23 cellular contexts compared by ENCODE assay signal in the genomic region with DNA sequence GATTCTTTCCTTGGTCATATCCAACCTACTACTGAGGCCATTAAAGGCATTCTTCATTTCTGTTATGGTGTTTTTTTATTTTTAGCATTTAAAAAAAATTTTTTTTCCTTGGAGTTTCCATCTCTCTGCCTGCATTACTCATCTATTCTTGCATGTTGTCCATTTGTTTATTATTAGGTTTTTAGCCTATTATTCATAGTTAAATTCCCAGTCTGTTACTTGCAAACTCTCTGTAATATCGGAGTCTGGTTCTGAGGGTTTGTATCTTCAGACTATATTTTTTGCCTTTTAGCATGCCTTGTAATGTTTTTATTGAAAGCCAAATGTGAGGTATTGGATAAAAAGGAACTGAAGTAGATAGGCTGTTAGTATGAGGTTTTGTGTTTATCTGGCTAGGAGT.
"Had no signal": no experiment of that assay in that cellular context is flagged by ENCODE, and none has a peak within 500 bp of the region (broad histone marks: within the 10 kb centered on the region; RNA-seq: fewer than 3 reads in every experiment).

No MANE protein-coding gene starts in this region.

- ATAC-seq: activated CD4-positive, alpha-beta T cell treated with anti-CD3 and anti-CD28 coated beads for 36 hours; activated CD8-positive, alpha-beta memory T cell treated with anti-CD3 and anti-CD28 coated beads, Interleukin-2, amount 10 ng/mL, durations not matched to agents 7 days and 5 days; activated naive CD4-positive, alpha-beta T cell treated with anti-CD3 and anti-CD28 coated beads, Interleukin-2, amount 50 U/mL, for 72 hours; gastrocnemius medialis; heart left ventricle; naive thymus-derived CD4-positive, alpha-beta T cell; SK-N-SH treated with all-trans-retinoic acid at 6 μM for 48 hours; upper lobe of right lung had no signal

- H3K9me3 ChIP-seq: gastrocnemius medialis, neutrophil, testis, upper lobe of right lung had no signal

- H3K27me3 ChIP-seq: gastrocnemius medialis, heart left ventricle, neutrophil, testis, upper lobe of right lung had no signal

- H3K36me3 ChIP-seq: gastrocnemius medialis, heart left ventricle, neutrophil, upper lobe of right lung, WERI-Rb-1 had no signal

- H3K27ac Mint-ChIP-seq: activated CD4-positive, alpha-beta memory T cell treated with anti-CD3 and anti-CD28 coated beads for 36 hours; activated CD4-positive, alpha-beta T cell treated with anti-CD3 and anti-CD28 coated beads for 36 hours; activated CD8-positive, alpha-beta memory T cell treated with anti-CD3 and anti-CD28 coated beads, Interleukin-2, amount 10 ng/mL, durations not matched to agents 7 days and 5 days; activated naive CD4-positive, alpha-beta T cell treated with anti-CD3 and anti-CD28 coated beads, Interleukin-2, amount 50 U/mL, for 72 hours; activated T-cell treated with anti-CD3 and anti-CD28 coated beads, Interleukin-2, amount 50 U/mL, for 24 hours; brain; dendritic cell treated with granulocyte-macrophage colony-stimulating factor and Interleukin-4, amounts not matched to agents 40 ng/mL and 50 ng/mL, for 4 days; naive thymus-derived CD4-positive, alpha-beta T cell; stimulated activated naive CD8-positive, alpha-beta T cell treated with anti-CD3 and anti-CD28 coated beads, Interleukin-15, Interleukin-2, amounts not matched to agents 100 ng/mL and 50 ng/mL, for 24 hours had no signal

- H3K4me1 Mint-ChIP-seq: activated CD8-positive, alpha-beta memory T cell treated with anti-CD3 and anti-CD28 coated beads, Interleukin-2, amount 10 ng/mL, durations not matched to agents 7 days and 5 days had no signal

- H3K27ac ChIP-seq: gastrocnemius medialis, heart left ventricle, neutrophil, testis, upper lobe of right lung, WERI-Rb-1 had no signal

- DNase-seq: activated CD4-positive, alpha-beta memory T cell treated with anti-CD3 and anti-CD28 coated beads for 36 hours; activated CD4-positive, alpha-beta T cell treated with anti-CD3 and anti-CD28 coated beads for 36 hours; activated CD8-positive, alpha-beta memory T cell treated with anti-CD3 and anti-CD28 coated beads, Interleukin-2, amount 10 ng/mL, durations not matched to agents 7 days and 5 days; activated effector memory CD4-positive, alpha-beta T cell treated with anti-CD3 and anti-CD28 coated beads, Interleukin-2, amount 50 U/mL, for 16 hours; activated T-cell treated with anti-CD3 and anti-CD28 coated beads, Interleukin-2, amount 50 U/mL, for 24 hours; amniotic stem cell; effector memory CD4-positive, alpha-beta T cell; gastrocnemius medialis; heart left ventricle; naive thymus-derived CD4-positive, alpha-beta T cell; stimulated activated CD4-positive, alpha-beta T cell treated with anti-CD3 and anti-CD28 coated beads, Interleukin-4, amount 100 ng/mL, for 4 hours; stimulated activated CD8-positive, alpha-beta memory T cell treated with anti-CD3 and anti-CD28 coated beads, Interleukin-4, amount 100 ng/mL, for 48 hours; testis; upper lobe of right lung; WERI-Rb-1 had no signal

- H3K4me1 ChIP-seq: gastrocnemius medialis, heart left ventricle, testis, upper lobe of right lung had no signal

- H3K4me3 ChIP-seq: gastrocnemius medialis, heart left ventricle, lung, skin epidermis, testis, upper lobe of right lung had no signal

- H3K27me3 Mint-ChIP-seq: activated CD4-positive, alpha-beta memory T cell treated with anti-CD3 and anti-CD28 coated beads for 36 hours; activated CD4-positive, alpha-beta T cell treated with anti-CD3 and anti-CD28 coated beads for 36 hours; activated CD8-positive, alpha-beta memory T cell treated with anti-CD3 and anti-CD28 coated beads, Interleukin-2, amount 10 ng/mL, durations not matched to agents 7 days and 5 days; activated T-cell treated with anti-CD3 and anti-CD28 coated beads, Interleukin-2, amount 50 U/mL, for 24 hours; brain; dendritic cell treated with granulocyte-macrophage colony-stimulating factor and Interleukin-4, amounts not matched to agents 40 ng/mL and 50 ng/mL, for 4 days; naive thymus-derived CD4-positive, alpha-beta T cell; stimulated activated naive CD8-positive, alpha-beta T cell treated with anti-CD3 and anti-CD28 coated beads, Interleukin-15, Interleukin-2, amounts not matched to agents 100 ng/mL and 50 ng/mL, for 24 hours had no signal

- H3K9me3 Mint-ChIP-seq: activated naive CD4-positive, alpha-beta T cell treated with anti-CD3 and anti-CD28 coated beads, Interleukin-2, amount 50 U/mL, for 72 hours; activated T-cell treated with anti-CD3 and anti-CD28 coated beads, Interleukin-2, amount 50 U/mL, for 24 hours; stimulated activated naive CD8-positive, alpha-beta T cell treated with anti-CD3 and anti-CD28 coated beads, Interleukin-15, Interleukin-2, amounts not matched to agents 100 ng/mL and 50 ng/mL, for 24 hours had no signal

- H3K4me3 Mint-ChIP-seq: activated CD4-positive, alpha-beta memory T cell treated with anti-CD3 and anti-CD28 coated beads for 36 hours; activated CD4-positive, alpha-beta T cell treated with anti-CD3 and anti-CD28 coated beads for 36 hours; activated CD8-positive, alpha-beta memory T cell treated with anti-CD3 and anti-CD28 coated beads, Interleukin-2, amount 10 ng/mL, durations not matched to agents 7 days and 5 days; activated T-cell treated with anti-CD3 and anti-CD28 coated beads, Interleukin-2, amount 50 U/mL, for 24 hours; brain; dendritic cell treated with granulocyte-macrophage colony-stimulating factor and Interleukin-4, amounts not matched to agents 40 ng/mL and 50 ng/mL, for 4 days; naive thymus-derived CD4-positive, alpha-beta T cell; stimulated activated naive CD8-positive, alpha-beta T cell treated with anti-CD3 and anti-CD28 coated beads, Interleukin-15, Interleukin-2, amounts not matched to agents 100 ng/mL and 50 ng/mL, for 24 hours had no signal
